ENCODE assay signal across 28 cellular contexts in genomic region chr7:44099669-44100068, GRCh38. TPM values are rescaled to one million over a fixed set of nuclear protein-coding genes. Genes with fewer than 3 reads are reported as not detected.
DNase-seq lines count a peak whose midpoint lies in the region; ATAC-seq and TF ChIP-seq lines count a peak whose summit lies in the region.
"Had no signal": no experiment of that assay in that cellular context is flagged by ENCODE, and none has a peak within 500 bp of the region (broad histone marks: within the 10 kb centered on the region; RNA-seq: fewer than 3 reads in every experiment).

No MANE protein-coding gene starts in this region.

- H2BK12ac ChIP-seq in neuronal stem cell (ENCODE audit: low read length) = no peak overlapping the region

- no peaks in the 10 kb centered on the region for H3K79me1 ChIP-seq in neuronal stem cell (ENCODE audit: low read depth, low read length)

- H3K27me3 ChIP-seq in BLaER1 = no peaks in the 10 kb centered on the region
- H3K27me3 ChIP-seq in Karpas-422 (ENCODE audit: low read length) = no peaks in the 10 kb centered on the region
- peaks cover 0 to 8% (median 5%) of the 10 kb centered on the region in 3 experiments for H3K27me3 ChIP-seq in neuronal stem cell (ENCODE audit: control insufficient read depth in 3 of 3, insufficient read depth in 3 of 3, low read depth in 1 of 3, low read length in 3 of 3)
- H3K27me3 ChIP-seq: cardiac muscle cell had no signal

- no peak overlapping the region for H2AFZ ChIP-seq in Karpas-422 (ENCODE audit: low read length)
- peak overlapping the region; percentile 88 for H2AFZ ChIP-seq in neuronal stem cell (ENCODE audit: low read length)

- no peak for TF ChIP-seq CTCF in choroid plexus epithelial cell (conservative IDR thresholded peaks at IDR 0.05; ENCODE audit: low read depth, low read length)

- peak overlapping the region; percentile 99 for H3K27ac ChIP-seq in BLaER1
- peak overlapping the region; percentile 54; the same call in 1 of the 2 replicates for H3K27ac ChIP-seq in Karpas-422 (ENCODE audit: low read length)
- H3K27ac ChIP-seq in neuronal stem cell (replicated peaks; ENCODE audit: low read length) = no peak overlapping the region
- H3K27ac ChIP-seq: VCaP had no signal

- no peak overlapping the region for H2BK120ac ChIP-seq in neuronal stem cell (ENCODE audit: low read depth, low read length)

- H3K9me3 ChIP-seq in BLaER1 (no peaks in the 10 kb centered on the region), Karpas-422 (ENCODE audit: low read length) (no peaks in the 10 kb centered on the region), neuronal stem cell (replicated peaks in 1 of 2; ENCODE audit: control insufficient read depth in 2 of 2, insufficient read depth in 1 of 2, low read depth in 1 of 2, low read length in 2 of 2) (no peaks in the 10 kb centered on the region)

- WGBS in neuronal stem cell (ENCODE audit: extremely low coverage in 2 of 2, insufficient read length in 2 of 2, insufficient replicate concordance in 1 of 2), 2 donors = no CpG with 5 or more reads among the region's 4 CpGs

- H3K14ac ChIP-seq in neuronal stem cell (ENCODE audit: low read length) = no peak overlapping the region

- H3K4me1 ChIP-seq in BLaER1 (peaks cover 92% of the 10 kb centered on the region), Karpas-422 (ENCODE audit: low read length) (peaks cover 57% of the 10 kb centered on the region), neuronal stem cell (ENCODE audit: control insufficient read depth in 2 of 2, insufficient read depth in 1 of 2, low read depth in 1 of 2, low read length in 2 of 2) (peaks cover 3 to 8% of the 10 kb centered on the region in 2 donors)

- ATAC-seq in HG03196 (IDR thresholded peaks at IDR 0.05; ENCODE audit: unreplicated experiment) = no peak
- no peak for ATAC-seq in HG02678 (IDR thresholded peaks at IDR 0.05; ENCODE audit: unreplicated experiment)
- ATAC-seq in GM21381 (IDR thresholded peaks at IDR 0.05; ENCODE audit: unreplicated experiment) = no peak
- ATAC-seq: activated CD8-positive, alpha-beta memory T cell treated with anti-CD3 and anti-CD28 coated beads, Interleukin-2, amount 10 ng/mL, durations not matched to agents 7 days and 5 days; stimulated activated effector memory CD8-positive, alpha-beta T cell treated with anti-CD3 and anti-CD28 coated beads, Interleukin-12 subunit alpha, Interleukin-12 subunit beta, amount 100 ng/mL, for 72 hours had no signal

- H3K9ac ChIP-seq in BLaER1 = peak overlapping the region; percentile 80
- no peak overlapping the region for H3K9ac ChIP-seq in Karpas-422 (ENCODE audit: low read length)
- no peak overlapping the region for H3K9ac ChIP-seq in neuronal stem cell (ENCODE audit: low read depth, low read length, poor library complexity)

- H3K4ac ChIP-seq in neuronal stem cell (ENCODE audit: low read length) = no peak overlapping the region

- H3K4me2 ChIP-seq in BLaER1 (peak overlapping the region; percentile 76), Karpas-422 (ENCODE audit: low read depth, low read length, poor library complexity, severe bottlenecking) (no peak overlapping the region), neuronal stem cell (ENCODE audit: insufficient read depth, low read length, poor library complexity, severe bottlenecking) (no peak overlapping the region)

- no peak overlapping the region for H2BK5ac ChIP-seq in neuronal stem cell (ENCODE audit: low read length)

- H2BK15ac ChIP-seq in neuronal stem cell (ENCODE audit: low read length) = no peak overlapping the region

- no peak overlapping the region for H4K8ac ChIP-seq in neuronal stem cell (ENCODE audit: low read depth, low read length)

- DNase-seq in Karpas-422 (no peak), choroid plexus epithelial cell (ENCODE audit: low read depth) (peak; percentile 88), neuronal stem cell (ENCODE audit: low spot score) (no peak), HuH-7 (ENCODE audit: low spot score) (no peak)
- DNase-seq: ACHN; activated CD4-positive, alpha-beta T cell treated with anti-CD3 and anti-CD28 coated beads, Interleukin-2, amount 10 ng/mL, durations not matched to agents 7 days and 5 days; activated CD8-positive, alpha-beta memory T cell treated with anti-CD3 and anti-CD28 coated beads, Interleukin-2, amount 10 ng/mL, durations not matched to agents 7 days and 5 days; activated naive CD4-positive, alpha-beta T cell treated with anti-CD3 and anti-CD28 coated beads, Interleukin-2, amount 50 U/mL, for 16 hours; COR-L47; dermis blood vessel endothelial cell; DMS79 treated with DMSO at 0.1 percent for 48 hours; H7; NCI-H1436 treated with DMSO at 0.1 percent for 48 hours; NCI-H526; RPMI8226; stimulated activated CD4-positive, alpha-beta T cell treated with anti-CD3 and anti-CD28 coated beads, Interleukin-2, amount 100 ng/mL, for 24 hours had no signal

- no peaks in the 10 kb centered on the region for H3K79me2 ChIP-seq in Karpas-422 (ENCODE audit: low read length)

- H3K18ac ChIP-seq in neuronal stem cell (ENCODE audit: low read length) = no peak overlapping the region

- no peak overlapping the region for H3K4me3 ChIP-seq in BLaER1
- H3K4me3 ChIP-seq in Karpas-422 (ENCODE audit: low read length) = no peak overlapping the region
- no peak overlapping the region for H3K4me3 ChIP-seq in choroid plexus epithelial cell (ENCODE audit: low read depth, low read length)
- no peak overlapping the region for H3K4me3 ChIP-seq in neuronal stem cell (ENCODE audit: low read length in 2 of 2)
- H3K4me3 ChIP-seq: cardiac muscle cell had no signal

- no peak overlapping the region for H4K91ac ChIP-seq in neuronal stem cell (ENCODE audit: low read depth, low read length, poor library complexity)

- H3K36me3 ChIP-seq in BLaER1 (no peaks in the 10 kb centered on the region), Karpas-422 (ENCODE audit: insufficient read depth, low read length) (no peaks in the 10 kb centered on the region), neuronal stem cell (replicated peaks in 1 of 2; ENCODE audit: control insufficient read depth in 2 of 2, insufficient read depth in 2 of 2, low read length in 2 of 2) (no peaks in the 10 kb centered on the region)
- H3K36me3 ChIP-seq: cardiac muscle cell had no signal

- H2AK5ac ChIP-seq in neuronal stem cell (ENCODE audit: low read depth, low read length) = no peak overlapping the region

- no peak overlapping the region for H3K23ac ChIP-seq in neuronal stem cell (ENCODE audit: low read depth, low read length, poor library complexity)

- no peaks in the 10 kb centered on the region for H3K9me2 ChIP-seq in Karpas-422 (replicated peaks; ENCODE audit: insufficient read depth, low read length)

- H4K20me1 ChIP-seq in BLaER1 (peaks cover under 1% of the 10 kb centered on the region; the same call in 1 of the 2 replicates), Karpas-422 (ENCODE audit: insufficient read depth, low read depth, low read length) (no peaks in the 10 kb centered on the region)

RNA-seq across cellular contexts. Expression of gene AEBP1, which starts 4.5 kb away (rescaled TPM):
- 5.9 TPM in 1 of 2 replicates, not detected in the other for total RNA-seq in Karpas-422 (2014; rRNA removed; shearing (Covaris generic); ENCODE audit: low replicate concordance)
- 24.7 TPM for polyA plus RNA-seq in neuronal stem cell (2013, experiment 1 of 2)
- 25.4 TPM for polyA plus RNA-seq in neuronal stem cell (2013, experiment 2 of 2)

RNA-seq across cellular contexts. Expression of gene POLM, which starts 17.3 kb away (rescaled TPM):
- 34.5 and 47.1 TPM in 2 replicates for total RNA-seq in Karpas-422 (2014; rRNA removed; shearing (Covaris generic); ENCODE audit: low replicate concordance)
- polyA plus RNA-seq in neuronal stem cell (2013, experiment 1 of 2) = 9.9 TPM
- polyA plus RNA-seq in neuronal stem cell (2013, experiment 2 of 2) = 8.9 TPM

RNA-seq across cellular contexts. Expression of gene POLD2, which starts 23.7 kb away (rescaled TPM):
- 165 and 217 TPM in 2 replicates for total RNA-seq in Karpas-422 (2014; rRNA removed; shearing (Covaris generic); ENCODE audit: low replicate concordance)
- polyA plus RNA-seq in neuronal stem cell (2013, experiment 1 of 2) = 157 TPM
- polyA plus RNA-seq in neuronal stem cell (2013, experiment 2 of 2) = 156 TPM

RNA-seq across cellular contexts. Expression of gene PGAM2, which starts 34.3 kb away (rescaled TPM):
- 1.9 TPM in 1 of 2 replicates, not detected in the other for total RNA-seq in Karpas-422 (2014; rRNA removed; shearing (Covaris generic); ENCODE audit: low replicate concordance)
- polyA plus RNA-seq in neuronal stem cell (2013, experiment 1 of 2) = 17.7 TPM
- 17.9 TPM for polyA plus RNA-seq in neuronal stem cell (2013, experiment 2 of 2)
- polyA plus RNA-seq: fibroblast of lung had no signal

RNA-seq across cellular contexts. Expression of gene MYL7, which starts 41.5 kb away (rescaled TPM):
- not detected in 2 replicates for total RNA-seq in Karpas-422 (2014; rRNA removed; shearing (Covaris generic); ENCODE audit: low replicate concordance)
- polyA plus RNA-seq in neuronal stem cell (2013, experiment 1 of 2) = 0.07 TPM
- not detected for polyA plus RNA-seq in neuronal stem cell (2013, experiment 2 of 2)
- total RNA-seq: activated CD4-positive, alpha-beta T cell treated with anti-CD3 and anti-CD28 coated beads, Interleukin-2, amount 10 ng/mL, durations not matched to agents 7 days and 5 days; activated CD8-positive, alpha-beta memory T cell treated with anti-CD3 and anti-CD28 coated beads, Interleukin-2, amount 10 ng/mL, durations not matched to agents 7 days and 5 days; activated T-helper 1 cell treated with anti-CD3 and anti-CD28 coated beads, Interleukin-12 subunit alpha, Interleukin-12 subunit beta, Interleukin-2, Interleukin-4 antibody, amounts not matched to agents 30 ng/mL and 10 ng/mL and 1 ng/mL, durations not matched to agents 14 hours and 24 hours and 36 hours; dermis blood vessel endothelial cell; fibroblast of lung; liver; mononuclear cell; neural crest cell had no signal
- polyA plus RNA-seq: fibroblast of lung, liver had no signal
